Comparison of ENCODE assay signal across 10 cellular contexts in the genomic region with DNA sequence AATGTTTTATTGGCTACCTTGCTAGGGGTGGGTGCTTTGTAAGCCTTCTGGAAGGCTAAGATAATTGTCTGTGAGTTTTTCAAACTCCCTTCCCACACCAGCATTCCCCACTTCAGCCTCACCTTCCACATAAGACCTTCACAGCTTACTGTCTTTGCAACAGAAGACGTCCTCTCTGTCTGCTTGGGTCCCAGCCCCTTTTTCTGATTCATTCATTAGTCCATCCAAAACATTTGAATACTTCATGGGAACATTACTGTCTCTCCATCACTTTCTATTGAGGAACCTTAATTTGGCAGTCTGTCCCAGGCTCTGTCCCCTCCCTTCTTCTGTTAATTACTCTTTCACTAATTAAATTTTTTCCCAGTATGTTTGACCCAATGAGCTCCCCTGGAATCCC. TPM values are rescaled to one million over a fixed set of nuclear protein-coding genes. Genes with fewer than 3 reads are reported as not detected.
DNase-seq lines count a peak whose midpoint lies in the region; ATAC-seq and TF ChIP-seq lines count a peak whose summit lies in the region.
"Had no signal": no experiment of that assay in that cellular context is flagged by ENCODE, and none has a peak within 500 bp of the region (broad histone marks: within the 10 kb centered on the region; RNA-seq: fewer than 3 reads in every experiment).

No MANE protein-coding gene starts in this region.

- POLR2A ChIA-PET in activated CD4-positive, alpha-beta T cell treated with anti-CD3 and anti-CD28 coated beads for 36 hours (lab: Charles Lee), result no interaction called here

- peaks cover 7% of the 10 kb centered on the region for H3F3A ChIP-seq in smooth muscle cell (ENCODE audit: low read depth)

- peak overlapping the region; percentile 79 for H3K4me3 Mint-ChIP-seq in activated CD4-positive, alpha-beta T cell treated with anti-CD3 and anti-CD28 coated beads for 36 hours
- H3K4me3 Mint-ChIP-seq in endodermal cell, result peak overlapping the region; percentile 73

- 24 to 29% methylated on average over 1 of the region's 1 CpG for WGBS in endodermal cell (ENCODE audit: insufficient coverage in 1 of 2, insufficient read length in 1 of 2), 2 experiments
- WGBS in smooth muscle cell (ENCODE audit: low lambda C conversion rate), result 12% methylated on average over 1 of the region's 1 CpG

- H3K36me3 ChIP-seq in Peyer's patch (peaks cover 0 to 21% (median 0%) of the 10 kb centered on the region in 3 donors), endodermal cell (ENCODE audit: control insufficient read depth, insufficient read depth, low read length) (peaks cover 28% of the 10 kb centered on the region), smooth muscle cell (ENCODE audit: low read depth) (no peaks in the 10 kb centered on the region)

- H3K4me1 Mint-ChIP-seq in activated CD4-positive, alpha-beta T cell treated with anti-CD3 and anti-CD28 coated beads for 36 hours, result peaks cover 56% of the 10 kb centered on the region
- H3K4me1 Mint-ChIP-seq in endodermal cell, result peaks cover 37% of the 10 kb centered on the region

- no peaks in the 10 kb centered on the region for H3K9me3 ChIP-seq in Peyer's patch
- H3K9me3 ChIP-seq in endodermal cell (ENCODE audit: control insufficient read depth, low read length), result no peaks in the 10 kb centered on the region
- H3K9me3 ChIP-seq in smooth muscle cell (replicated peaks; ENCODE audit: low read depth), result no peaks in the 10 kb centered on the region

- H3K27me3 ChIP-seq in Peyer's patch, result no peaks in the 10 kb centered on the region
- H3K27me3 ChIP-seq in endodermal cell (ENCODE audit: control insufficient read depth, insufficient read depth, low read length, poor library complexity, severe bottlenecking), result peaks cover 43% of the 10 kb centered on the region
- peaks cover 35% of the 10 kb centered on the region for H3K27me3 ChIP-seq in smooth muscle cell (ENCODE audit: low read depth)

- H2AFZ ChIP-seq in smooth muscle cell (ENCODE audit: low read depth), result no peak overlapping the region

- intact Hi-C loops in activated CD4-positive, alpha-beta T cell treated with anti-CD3 and anti-CD28 coated beads for 36 hours (cut with DNase I, micrococcal nuclease), result loop anchor here (2.0 to 10.0 kb wide), 6 partner anchors 59 to 1827 kb away; a partner anchor contains a TSS

- no peak overlapping the region for H3K9ac ChIP-seq in endodermal cell (ENCODE audit: extremely low read depth, low read length, poor library complexity, severe bottlenecking)
- no peak overlapping the region for H3K9ac ChIP-seq in smooth muscle cell (ENCODE audit: low read depth)

- H3K4me1 ChIP-seq in Peyer's patch (peaks cover 0 to 37% (median 4%) of the 10 kb centered on the region in 4 donors), endodermal cell (ENCODE audit: control insufficient read depth, insufficient read depth, low read length) (peaks cover 5% of the 10 kb centered on the region), smooth muscle cell (ENCODE audit: low read depth) (peaks cover 23% of the 10 kb centered on the region)

- peaks cover 23% of the 10 kb centered on the region for H3K79me2 ChIP-seq in smooth muscle cell (ENCODE audit: low read depth)

- H3K4me3 ChIP-seq in Peyer's patch (no peak overlapping the region), endodermal cell (ENCODE audit: low read length) (peak overlapping the region; percentile 86), smooth muscle cell (peak overlapping the region; percentile 63)

- TF ChIP-seq CTCF in Peyer's patch (IDR thresholded peaks at IDR 0.05) (no peak), endodermal cell (conservative IDR thresholded peaks at IDR 0.05) (no peak), smooth muscle cell (IDR thresholded peaks at IDR 0.05; ENCODE audit: borderline replicate concordance, insufficient read depth, poor library complexity, severe bottlenecking) (no peak)

- H3K27me3 Mint-ChIP-seq in activated CD4-positive, alpha-beta T cell treated with anti-CD3 and anti-CD28 coated beads for 36 hours, result no peaks in the 10 kb centered on the region
- H3K27me3 Mint-ChIP-seq in endodermal cell (ENCODE audit: insufficient read depth), result peaks cover 49% of the 10 kb centered on the region

- TF ChIP-seq POLR2A in Peyer's patch (IDR thresholded peaks at IDR 0.05), result no peak

- H4K20me1 ChIP-seq in smooth muscle cell (ENCODE audit: low read depth), result no peaks in the 10 kb centered on the region

- DNase-seq in activated CD4-positive, alpha-beta T cell treated with anti-CD3 and anti-CD28 coated beads for 36 hours, result no peak
- no peak for DNase-seq in activated CD4-positive, alpha-beta T cell treated with anti-CD3 and anti-CD28 coated beads for 4 hours
- no peak for DNase-seq in Peyer's patch
- no peak for DNase-seq in endodermal cell
- DNase-seq in smooth muscle cell (lab: John Stamatoyannopoulos, UW; ENCODE audit: unreplicated experiment), result no peak
- no peak for DNase-seq in NCI-H524 (lab: John Stamatoyannopoulos, UW)
- no peak for DNase-seq in activated effector memory CD4-positive, alpha-beta T cell treated with anti-CD3 and anti-CD28 coated beads, Interleukin-2, amount 50 U/mL, for 16 hours
- no peak for DNase-seq in pons (ENCODE audit: low spot score)
- DNase-seq: activated gamma-delta T cell treated with Interleukin-2 at 50 U/mL for 16 hours had no signal

- H3K27ac ChIP-seq in Peyer's patch (peak overlapping the region in 3 of 4 donors; percentile 65 to 90 (median 88)), endodermal cell (ENCODE audit: low read depth, low read length) (no peak overlapping the region), smooth muscle cell (ENCODE audit: low read depth) (no peak overlapping the region)

- no peaks in the 10 kb centered on the region for H3K9me3 Mint-ChIP-seq in activated CD4-positive, alpha-beta T cell treated with anti-CD3 and anti-CD28 coated beads for 36 hours (ENCODE audit: low read depth)
- no peaks in the 10 kb centered on the region for H3K9me3 Mint-ChIP-seq in endodermal cell

- ATAC-seq in activated CD4-positive, alpha-beta T cell treated with anti-CD3 and anti-CD28 coated beads for 36 hours, result no peak

- peak overlapping the region; percentile 40 for H3K27ac Mint-ChIP-seq in activated CD4-positive, alpha-beta T cell treated with anti-CD3 and anti-CD28 coated beads for 36 hours
- H3K27ac Mint-ChIP-seq in endodermal cell, result peak overlapping the region; percentile 42

- CTCF ChIA-PET in activated CD4-positive, alpha-beta T cell treated with anti-CD3 and anti-CD28 coated beads for 36 hours (lab: Charles Lee), result interaction anchor here (0.7 to 1.2 kb wide), 4 partner anchors 9 to 89 kb away, joined by 3 read pairs; a partner anchor contains a TSS

- H3K36me3 Mint-ChIP-seq in activated CD4-positive, alpha-beta T cell treated with anti-CD3 and anti-CD28 coated beads for 36 hours (ENCODE audit: low read depth), result peaks cover 37% of the 10 kb centered on the region
- H3K36me3 Mint-ChIP-seq in endodermal cell (ENCODE audit: low read depth), result peaks cover 33% of the 10 kb centered on the region

- H3K4me2 ChIP-seq in smooth muscle cell, result peak overlapping the region; percentile 94

RNA-seq across cellular contexts. Expression of a gene that starts 1.0 kb away (rescaled TPM):
- total RNA-seq in activated CD4-positive, alpha-beta T cell treated with anti-CD3 and anti-CD28 coated beads for 36 hours, result 10 to 100 TPM; 20.9 to 22.5 TPM
- total RNA-seq in Peyer's patch, result 10 to 100 TPM in 2 of 4 donors, 1 to 10 TPM in 2; 7.4 to 17.2 (median 10.6) TPM
- 10 to 100 TPM; 13.6 to 15.8 TPM for total RNA-seq in endodermal cell
- polyA plus RNA-seq in endodermal cell (2013, experiment 1 of 2), result 10.2 TPM
- polyA plus RNA-seq in endodermal cell (2013, experiment 2 of 2), result 7.9 TPM
- total RNA-seq in smooth muscle cell, result 6.5 and 8.6 TPM in 2 replicates
- polyA plus RNA-seq in smooth muscle cell, result 3.7 and 6.8 TPM in 2 replicates

RNA-seq across cellular contexts. Expression of a gene that starts 1.8 kb away (rescaled TPM):
- 100 to 1,000 TPM; 132 to 208 TPM for total RNA-seq in activated CD4-positive, alpha-beta T cell treated with anti-CD3 and anti-CD28 coated beads for 36 hours
- 10 to 100 TPM; 14.7 to 97.4 (median 28.8) TPM for total RNA-seq in Peyer's patch
- total RNA-seq in endodermal cell, result 100 to 1,000 TPM; 144 to 186 TPM
- polyA plus RNA-seq in endodermal cell (2013, experiment 1 of 2), result 157 TPM
- polyA plus RNA-seq in endodermal cell (2013, experiment 2 of 2), result 137 TPM
- total RNA-seq in smooth muscle cell, result 144 and 158 TPM in 2 replicates
- 215 and 235 TPM in 2 replicates for polyA plus RNA-seq in smooth muscle cell

RNA-seq across cellular contexts. Expression of a gene that starts 9.1 kb away (rescaled TPM):
- total RNA-seq in activated CD4-positive, alpha-beta T cell treated with anti-CD3 and anti-CD28 coated beads for 36 hours, result 10 to 100 TPM; 13.6 to 15.9 TPM
- total RNA-seq in Peyer's patch, result 10 to 100 TPM; 45.7 to 65.7 (median 55.6) TPM
- total RNA-seq in endodermal cell, result 10 to 100 TPM; 21.7 to 27.8 TPM
- polyA plus RNA-seq in endodermal cell (2013, experiment 1 of 2), result 36.0 TPM
- polyA plus RNA-seq in endodermal cell (2013, experiment 2 of 2), result 29.0 TPM
- total RNA-seq in smooth muscle cell, result 68.0 and 105 TPM in 2 replicates
- polyA plus RNA-seq in smooth muscle cell, result 48.6 and 55.1 TPM in 2 replicates

RNA-seq across cellular contexts. Expression of a gene that starts 12.9 kb away (rescaled TPM):
- 1 to 10 TPM; 6.6 to 6.8 TPM for total RNA-seq in activated CD4-positive, alpha-beta T cell treated with anti-CD3 and anti-CD28 coated beads for 36 hours
- 1 to 10 TPM in 1 of 4 donors, not detected in 3; 1.7 TPM for total RNA-seq in Peyer's patch
- total RNA-seq in endodermal cell, result 1 to 10 TPM; 2.4 to 3.1 TPM
- 0.57 TPM for polyA plus RNA-seq in endodermal cell (2013, experiment 1 of 2)
- 0.58 TPM for polyA plus RNA-seq in endodermal cell (2013, experiment 2 of 2)
- 0.81 and 0.90 TPM in 2 replicates for total RNA-seq in smooth muscle cell
- 1.3 and 1.7 TPM in 2 replicates for polyA plus RNA-seq in smooth muscle cell

RNA-seq across cellular contexts. Expression of a gene that starts 15.4 kb away (rescaled TPM):
- total RNA-seq in activated CD4-positive, alpha-beta T cell treated with anti-CD3 and anti-CD28 coated beads for 36 hours, result 10 to 100 TPM; 28.0 to 46.9 TPM
- total RNA-seq in Peyer's patch, result 1 to 10 TPM; 2.5 to 9.1 (median 3.1) TPM
- total RNA-seq in endodermal cell, result under 1 TPM in 1 of 2 donors, not detected in 1; 0.44 TPM
- 4.9 TPM for polyA plus RNA-seq in endodermal cell (2013, experiment 1 of 2)
- 3.9 TPM for polyA plus RNA-seq in endodermal cell (2013, experiment 2 of 2)
- total RNA-seq in smooth muscle cell, result not detected in 2 replicates
- not detected in 2 replicates for polyA plus RNA-seq in smooth muscle cell
- total RNA-seq: kidney epithelial cell had no signal

Comparison
In these comparisons a context has a peak if more than half of its experiments do, and no peak if none do; other contexts are left out.
1. H3K27ac ChIP-seq: peak in Peyer's patch (3 of 4); none in endodermal cell (single experiment) and smooth muscle cell (single experiment).
2. H3K4me3 ChIP-seq: peak in endodermal cell (single experiment) and smooth muscle cell (single experiment); none in Peyer's patch (0 of 4).